8 cellular contexts compared by ENCODE assay signal in genomic region chr1:23959461-23960290, GRCh38.
DNase-seq lines count a peak whose midpoint lies in the region; ATAC-seq and TF ChIP-seq lines count a peak whose summit lies in the region.

A gene with protein sequence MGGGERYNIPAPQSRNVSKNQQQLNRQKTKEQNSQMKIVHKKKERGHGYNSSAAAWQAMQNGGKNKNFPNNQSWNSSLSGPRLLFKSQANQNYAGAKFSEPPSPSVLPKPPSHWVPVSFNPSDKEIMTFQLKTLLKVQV (plus strand): TSS chr1:23959828. CDS start chr1:23961458, 1,630 bp downstream.

- DNase-seq in AG04449 (ENCODE audit: low read depth, low spot score) (peak; percentile 67), NCI-H345 (lab: John Stamatoyannopoulos, UW) (peak; percentile 97), inferior parietal cortex (ENCODE audit: extremely low spot score) (peak; percentile 96)
- peak; percentile 88 to 94 (median 93) for DNase-seq in activated CD4-positive, CD25-positive, alpha-beta regulatory T cell (lab: John Stamatoyannopoulos, UW)
- peak; percentile 96 for DNase-seq in central memory CD4-positive, alpha-beta T cell
- peak; percentile 94 to 95 for DNase-seq in stimulated activated CD4-positive, alpha-beta T cell treated with anti-CD3 and anti-CD28 coated beads, Interleukin-12 subunit alpha, Interleukin-12 subunit beta, amount 100 ng/mL, for 24 hours (ENCODE audit: low read depth in 2 of 2)

- peak within 1 kb of the TSS; percentile 55 for H3K4me3 ChIP-seq in AG04449 (ENCODE audit: low read depth, low read length)

- CTCF ChIA-PET in AG04449 (lab: Yijun Ruan, JAX), result interaction anchor here (0.7 to 1.9 kb wide), 5 partner anchors 9 to 150 kb away, joined by 3 to 10 read pairs (median 4); no protein-coding TSS in a partner anchor

- no peak for TF ChIP-seq CTCF in AG04449 (IDR thresholded peaks at IDR 0.05; ENCODE audit: insufficient read depth, low read length, missing control alignments)

- peak; percentile 81 for ATAC-seq in HG03196 (IDR thresholded peaks at IDR 0.05; ENCODE audit: unreplicated experiment)

- POLR2A ChIA-PET in AG04449 (lab: Yijun Ruan, JAX), result interaction anchor here (0.6 to 1.0 kb wide), 4 partner anchors 15 to 63 kb away, joined by 3 read pairs; partner anchors contain the start of gene SRSF10

- TF ChIP-seq POLR2A in GM18951 (IDR thresholded peaks at IDR 0.05; ENCODE audit: extremely low read depth, insufficient read depth, insufficient read length), result peak; percentile 85

- in situ Hi-C loops in GM18951 (cut with MboI; ENCODE audit: low sequenced_read_pairs, unreplicated experiment), result no loop called here

Comparison
In these comparisons a context has a peak if more than half of its experiments do, and no peak if none do; other contexts are left out.
1. Peak in every context shown above with its lines: DNase-seq, ATAC-seq and H3K4me3 ChIP-seq.